ENCODE assay signal across 19 cellular contexts in genomic region chr20:57278457-57278856, GRCh38. TPM values are rescaled to one million over a fixed set of nuclear protein-coding genes. Genes with fewer than 3 reads are reported as not detected.
DNase-seq lines count a peak whose midpoint lies in the region; ATAC-seq and TF ChIP-seq lines count a peak whose summit lies in the region.
"Had no signal": no experiment of that assay in that cellular context is flagged by ENCODE, and none has a peak within 500 bp of the region (broad histone marks: within the 10 kb centered on the region; RNA-seq: fewer than 3 reads in every experiment).

No MANE protein-coding gene starts in this region.

- peaks cover 32% of the 10 kb centered on the region for H3K4me1 ChIP-seq in Caco-2
- H3K4me1 ChIP-seq in OCI-LY1 (ENCODE audit: insufficient read depth, low read length, severe bottlenecking): peaks cover 100% of the 10 kb centered on the region
- peaks cover 21% of the 10 kb centered on the region for H3K4me1 ChIP-seq in smooth muscle cell (ENCODE audit: low read depth)
- peaks cover 9% of the 10 kb centered on the region for H3K4me1 ChIP-seq in vagina

- H4K20me1 ChIP-seq in OCI-LY1 (ENCODE audit: insufficient read depth, low read length) (no peaks in the 10 kb centered on the region), smooth muscle cell (ENCODE audit: low read depth) (no peaks in the 10 kb centered on the region)
- H4K20me1 ChIP-seq: BLaER1 had no signal

- no peak for DNase-seq in Caco-2
- DNase-seq in HEK293T (ENCODE audit: extremely low spot score): no peak
- no peak for DNase-seq in smooth muscle cell (lab: John Stamatoyannopoulos, UW; ENCODE audit: unreplicated experiment)
- DNase-seq in vagina (ENCODE audit: extremely low spot score in 2 of 2): no peak
- DNase-seq in progenitor cell of endocrine pancreas (ENCODE audit: low spot score, unreplicated experiment): no peak
- DNase-seq: 8988T; Calu3; CD4-positive, alpha-beta memory T cell; DMS79 treated with DMSO at 0.1 percent for 48 hours; GOT3; H7 had no signal

- no peak overlapping the region for H2AFZ ChIP-seq in OCI-LY1 (ENCODE audit: low read length)
- H2AFZ ChIP-seq in smooth muscle cell (ENCODE audit: low read depth): no peak overlapping the region

- H3K9ac ChIP-seq in OCI-LY1 (ENCODE audit: low read length) (peak overlapping the region; percentile 64), smooth muscle cell (ENCODE audit: low read depth) (no peak overlapping the region)
- H3K9ac ChIP-seq: BLaER1 had no signal

- 17% methylated on average over 9 of the region's 9 CpGs for WGBS in smooth muscle cell (ENCODE audit: low lambda C conversion rate)

- H3K4me3 Mint-ChIP-seq in Caco-2 (ENCODE audit: unreplicated experiment) (no peak overlapping the region), progenitor cell of endocrine pancreas (ENCODE audit: low read depth) (no peak overlapping the region)
- H3K4me3 Mint-ChIP-seq: CD14-positive monocyte; CD4-positive, alpha-beta memory T cell had no signal

- intact Hi-C loops in Caco-2 (cut with micrococcal nuclease; ENCODE audit: unreplicated experiment) (no loop called here), vagina (cut with DNase I) (no loop called here)

- no peaks in the 10 kb centered on the region for H3K9me3 ChIP-seq in Caco-2
- H3K9me3 ChIP-seq in OCI-LY1 (ENCODE audit: low read length): no peaks in the 10 kb centered on the region
- no peaks in the 10 kb centered on the region for H3K9me3 ChIP-seq in smooth muscle cell (replicated peaks; ENCODE audit: low read depth)
- no peaks in the 10 kb centered on the region for H3K9me3 ChIP-seq in vagina
- H3K9me3 ChIP-seq: BLaER1 had no signal

- H3K9me2 ChIP-seq in OCI-LY1 (ENCODE audit: low read depth, low read length): no peaks in the 10 kb centered on the region

- TF ChIP-seq CTCF in Caco-2 (IDR thresholded peaks at IDR 0.05; ENCODE audit: insufficient read depth in 1 of 2, low read depth in 1 of 2, low read length in 1 of 2, severe bottlenecking in 1 of 2, unreplicated experiment in 1 of 2) (no peak), OCI-LY1 (IDR thresholded peaks at IDR 0.05; ENCODE audit: low read length) (no peak), smooth muscle cell (IDR thresholded peaks at IDR 0.05; ENCODE audit: borderline replicate concordance, insufficient read depth, poor library complexity, severe bottlenecking) (no peak), vagina (IDR thresholded peaks at IDR 0.05) (no peak), progenitor cell of endocrine pancreas (IDR thresholded peaks at IDR 0.05; ENCODE audit: unreplicated experiment) (no peak)

- H3F3A ChIP-seq in OCI-LY1 (ENCODE audit: insufficient read depth, low read length) (no peaks in the 10 kb centered on the region), smooth muscle cell (ENCODE audit: low read depth) (peaks cover 24% of the 10 kb centered on the region)

- CTCF ChIA-PET in Caco-2 (lab: Charles Lee): interaction anchor here (1.4 kb wide), 1 partner anchor 14 kb away, joined by 5 read pairs; no protein-coding TSS in a partner anchor
- CTCF ChIA-PET in HEK293T (lab: Yijun Ruan, JAX): no interaction called here

- ATAC-seq in HG03439 (IDR thresholded peaks at IDR 0.05; ENCODE audit: unreplicated experiment): no peak
- ATAC-seq: HCT116 had no signal

- no peaks in the 10 kb centered on the region for H3K9me3 Mint-ChIP-seq in Caco-2 (ENCODE audit: unreplicated experiment)
- H3K9me3 Mint-ChIP-seq in progenitor cell of endocrine pancreas (ENCODE audit: low read depth): no peaks in the 10 kb centered on the region

- H3K4me1 Mint-ChIP-seq in Caco-2 (ENCODE audit: low read depth, unreplicated experiment): peaks cover 55% of the 10 kb centered on the region
- H3K4me1 Mint-ChIP-seq in progenitor cell of endocrine pancreas (ENCODE audit: low read depth): peaks cover 7% of the 10 kb centered on the region
- H3K4me1 Mint-ChIP-seq: CD14-positive monocyte; CD4-positive, alpha-beta memory T cell had no signal

- POLR2A ChIA-PET in Caco-2 (lab: Charles Lee) (no interaction called here), HEK293T (lab: Yijun Ruan, JAX) (no interaction called here)

- no peak overlapping the region for H3K4me3 ChIP-seq in Caco-2 (ENCODE audit: low read depth, low read length)
- no peak overlapping the region for H3K4me3 ChIP-seq in OCI-LY1 (ENCODE audit: low read depth, low read length, poor library complexity, severe bottlenecking)
- H3K4me3 ChIP-seq in smooth muscle cell: no peak overlapping the region
- no peak overlapping the region for H3K4me3 ChIP-seq in vagina
- H3K4me3 ChIP-seq: BLaER1 had no signal

- no peak for TF ChIP-seq POLR2A in vagina (IDR thresholded peaks at IDR 0.05)

- H3K27ac ChIP-seq in OCI-LY1 (ENCODE audit: low read depth, low read length, poor library complexity, severe bottlenecking) (peak overlapping the region; percentile 99), smooth muscle cell (ENCODE audit: low read depth) (peak overlapping the region; percentile 34), vagina (no peak overlapping the region)
- H3K27ac ChIP-seq: BLaER1 had no signal

- H3K79me2 ChIP-seq in OCI-LY1 (ENCODE audit: insufficient read depth, low read length): no peaks in the 10 kb centered on the region
- no peaks in the 10 kb centered on the region for H3K79me2 ChIP-seq in smooth muscle cell (ENCODE audit: low read depth)

- H3K36me3 ChIP-seq in Caco-2 (ENCODE audit: control insufficient read depth, insufficient read depth, low read length): no peaks in the 10 kb centered on the region
- H3K36me3 ChIP-seq in OCI-LY1 (ENCODE audit: insufficient read depth, low read length): no peaks in the 10 kb centered on the region
- no peaks in the 10 kb centered on the region for H3K36me3 ChIP-seq in smooth muscle cell (ENCODE audit: low read depth)
- no peaks in the 10 kb centered on the region for H3K36me3 ChIP-seq in vagina
- H3K36me3 ChIP-seq: BLaER1 had no signal

- H3K36me3 Mint-ChIP-seq in Caco-2 (ENCODE audit: insufficient read depth, unreplicated experiment): peaks cover 4% of the 10 kb centered on the region
- no peaks in the 10 kb centered on the region for H3K36me3 Mint-ChIP-seq in progenitor cell of endocrine pancreas (ENCODE audit: insufficient read depth)
- H3K36me3 Mint-ChIP-seq: CD14-positive monocyte; CD4-positive, alpha-beta memory T cell had no signal

- peak overlapping the region; percentile 11 for H3K27ac Mint-ChIP-seq in Caco-2 (ENCODE audit: unreplicated experiment)
- no peak overlapping the region for H3K27ac Mint-ChIP-seq in progenitor cell of endocrine pancreas
- H3K27ac Mint-ChIP-seq: CD4-positive, alpha-beta memory T cell had no signal

- no TSS peak for BruUV-seq in Caco-2 (replicated peaks; lab: Mats Ljungman, UMichigan)

- H3K27me3 ChIP-seq in Caco-2 (replicated peaks; ENCODE audit: control insufficient read depth, insufficient read depth, low read length) (no peaks in the 10 kb centered on the region), OCI-LY1 (ENCODE audit: insufficient read depth, low read length) (no peaks in the 10 kb centered on the region), smooth muscle cell (ENCODE audit: low read depth) (no peaks in the 10 kb centered on the region), vagina (no peaks in the 10 kb centered on the region)
- H3K27me3 ChIP-seq: BLaER1 had no signal

- H3K4me2 ChIP-seq in OCI-LY1 (ENCODE audit: low read length): peak overlapping the region; percentile 59
- H3K4me2 ChIP-seq in smooth muscle cell: peak overlapping the region; percentile 75
- H3K4me2 ChIP-seq: BLaER1 had no signal

- H3K27me3 Mint-ChIP-seq in Caco-2 (ENCODE audit: insufficient read depth, unreplicated experiment) (no peaks in the 10 kb centered on the region), progenitor cell of endocrine pancreas (peaks cover 36% of the 10 kb centered on the region)

TF ChIP-seq in HEK293T, 16 proteins besides CTCF, POLR2A, EP300 and RAD21:
- no peak for TF ChIP-seq L3MBTL2 (conservative IDR thresholded peaks at IDR 0.05)
- 0 out of 2 replicates have a peak, but pooled peaks have one; percentile 26 for TF ChIP-seq ZNF384 (IDR thresholded peaks at IDR 0.05)
TF ChIP-seq in HEK293T: peak in this region for 1.

RNA-seq across cellular contexts. Expression of gene BMP7, which starts 12.0 kb away (rescaled TPM):
- total RNA-seq in Caco-2 (2022): 266 and 317 TPM in 2 replicates
- 18.1 and 19.0 TPM in 2 replicates for total RNA-seq in smooth muscle cell
- 28.3 and 37.3 TPM in 2 replicates for polyA plus RNA-seq in smooth muscle cell
- total RNA-seq in vagina: 17.2 TPM
- total RNA-seq in progenitor cell of endocrine pancreas: 28.4 and 35.4 TPM in 2 replicates
- total RNA-seq: Calu3; CD4-positive, alpha-beta memory T cell; HT-29 had no signal
- polyA plus RNA-seq: AG04450; CD14-positive monocyte; CD4-positive, alpha-beta memory T cell had no signal

RNA-seq across cellular contexts. Expression of gene SPO11, which starts 51.1 kb away (rescaled TPM):
- not detected in 2 replicates for total RNA-seq in Caco-2 (2022)
- not detected in 2 replicates for total RNA-seq in smooth muscle cell
- polyA plus RNA-seq in smooth muscle cell: not detected in 2 replicates
- total RNA-seq in vagina: not detected
- not detected in 2 replicates for total RNA-seq in progenitor cell of endocrine pancreas
- total RNA-seq: A673; Calu3; CD4-positive, alpha-beta memory T cell; H7; HT-29 had no signal
- polyA plus RNA-seq: AG04450; CD14-positive monocyte; CD4-positive, alpha-beta memory T cell had no signal
